1 cellular context compared by ENCODE assay signal in genomic region chr10:22617516-22617915, GRCh38.
TF ChIP-seq lines count a peak whose summit lies in the region.

No MANE protein-coding gene starts in this region.

TF ChIP-seq in IMR-90, 13 proteins besides CTCF, POLR2A, EP300 and RAD21 (continued from another document):
- TF ChIP-seq SMC3 (IDR thresholded peaks at IDR 0.05; ENCODE audit: low read depth, low read length) (no peak), CEBPB (IDR thresholded peaks at IDR 0.05; ENCODE audit: low read depth, low read length) (no peak), CHD1 (IDR thresholded peaks at IDR 0.05; ENCODE audit: low read depth, low read length) (no peak), MAFK (IDR thresholded peaks at IDR 0.05; ENCODE audit: low read depth, low read length) (no peak)
- TF ChIP-seq, protein P1, sequence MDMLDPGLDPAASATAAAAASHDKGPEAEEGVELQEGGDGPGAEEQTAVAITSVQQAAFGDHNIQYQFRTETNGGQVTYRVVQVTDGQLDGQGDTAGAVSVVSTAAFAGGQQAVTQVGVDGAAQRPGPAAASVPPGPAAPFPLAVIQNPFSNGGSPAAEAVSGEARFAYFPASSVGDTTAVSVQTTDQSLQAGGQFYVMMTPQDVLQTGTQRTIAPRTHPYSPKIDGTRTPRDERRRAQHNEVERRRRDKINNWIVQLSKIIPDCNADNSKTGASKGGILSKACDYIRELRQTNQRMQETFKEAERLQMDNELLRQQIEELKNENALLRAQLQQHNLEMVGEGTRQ (IDR thresholded peaks at IDR 0.05; ENCODE audit: low read depth, low read length) = no peak
